Comparison of ENCODE assay signal across 21 cellular contexts in genomic region chr5:64301566-64301965, GRCh38.
"Had no signal": no experiment of that assay in that cellular context is flagged by ENCODE, and none has a peak within 500 bp of the region (broad histone marks: within the 10 kb centered on the region; RNA-seq: fewer than 3 reads in every experiment).

No MANE protein-coding gene starts in this region.

- H3K36me3 ChIP-seq: breast epithelium, gastroesophageal sphincter, heart right ventricle, stomach, WERI-Rb-1 had no signal

- H3K27ac ChIP-seq: breast epithelium, gastroesophageal sphincter, heart right ventricle, psoas muscle, stomach, testis, WERI-Rb-1 had no signal

- ATAC-seq: activated T-cell treated with anti-CD3 and anti-CD28 coated beads, Interleukin-2, amount 50 U/mL, for 72 hours; effector memory CD8-positive, alpha-beta T cell; gastroesophageal sphincter; mucosa of descending colon; psoas muscle; sciatic nerve; stimulated activated effector memory CD8-positive, alpha-beta T cell treated with anti-CD3 and anti-CD28 coated beads, Interleukin-12 subunit alpha, Interleukin-12 subunit beta, amount 100 ng/mL, for 72 hours had no signal

- H3K4me3 ChIP-seq: breast epithelium, gastroesophageal sphincter, heart right ventricle, mucosa of descending colon, psoas muscle, stomach, testis had no signal

- H3K27me3 ChIP-seq: breast epithelium, gastroesophageal sphincter, heart right ventricle, stomach, testis had no signal

- DNase-seq: activated CD4-positive, alpha-beta T cell treated with anti-CD3 and anti-CD28 coated beads, Interleukin-2, amount 50 U/mL, for 4 hours; activated effector memory CD4-positive, alpha-beta T cell treated with anti-CD3 and anti-CD28 coated beads, Interleukin-2, amount 50 U/mL, for 16 hours; activated naive CD4-positive, alpha-beta T cell treated with anti-CD3 and anti-CD28 coated beads, Interleukin-2, amount 50 U/mL, for 16 hours; activated T-cell treated with anti-CD3 and anti-CD28 coated beads, Interleukin-2, amount 50 U/mL, for 72 hours; aorta; dermis blood vessel endothelial cell; effector memory CD8-positive, alpha-beta T cell; heart right ventricle; mesenchymal stem cell; mucosa of descending colon; naive B cell; psoas muscle; stimulated activated CD4-positive, alpha-beta T cell treated with anti-CD3 and anti-CD28 coated beads, Interleukin-4, amount 100 ng/mL, for 24 hours; stomach; SW 1271; testis; WERI-Rb-1 had no signal
